ENCODE assay signal across 8 cellular contexts in genomic region chr2:70901235-70902066, GRCh38. TPM values are rescaled to one million over a fixed set of nuclear protein-coding genes. Genes with fewer than 3 reads are reported as not detected.
DNase-seq lines count a peak whose midpoint lies in the region; ATAC-seq and TF ChIP-seq lines count a peak whose summit lies in the region.

No MANE protein-coding gene starts in this region.

- H3K4me3 Mint-ChIP-seq in T-helper 2 cell treated with Interferon-gamma antibody and Interleukin-4, amounts not matched to agents 5 μg/mL and 100 μg/mL, for 36 hours, result peak overlapping the region; percentile 68
- peak overlapping the region; percentile 92 for H3K4me3 Mint-ChIP-seq in neural progenitor cell

- peak overlapping the region; percentile 89 for H3K9ac ChIP-seq in SK-N-MC (ENCODE audit: insufficient read length)
- no peak overlapping the region for H3K9ac ChIP-seq in neural progenitor cell

- TF ChIP-seq CTCF in fibroblast of mammary gland (conservative IDR thresholded peaks at IDR 0.05; ENCODE audit: control insufficient read depth, insufficient read depth, low read depth, low read length), result no peak
- no peak for TF ChIP-seq CTCF in neural progenitor cell (IDR thresholded peaks at IDR 0.05)

- H3K4me3 ChIP-seq in SK-N-MC, result peak overlapping the region; percentile 95
- peak overlapping the region; percentile 58 for H3K4me3 ChIP-seq in fibroblast of mammary gland (ENCODE audit: control insufficient read depth, low read depth, low read length)
- peak overlapping the region; percentile 47 for H3K4me3 ChIP-seq in neural progenitor cell

- no peaks in the 10 kb centered on the region for H3K9me3 ChIP-seq in SK-N-MC (ENCODE audit: low read depth, low read length)
- H3K9me3 ChIP-seq in neural progenitor cell (ENCODE audit: low read depth), result no peaks in the 10 kb centered on the region

- H3F3A ChIP-seq in neural progenitor cell (ENCODE audit: low read depth), result peaks cover 12% of the 10 kb centered on the region

- peaks cover 87% of the 10 kb centered on the region for H4K20me1 ChIP-seq in neural progenitor cell (ENCODE audit: low read depth)

- DNase-seq in T-helper 2 cell treated with Interferon-gamma antibody and Interleukin-4, amounts not matched to agents 5 μg/mL and 100 μg/mL, for 36 hours (ENCODE audit: low spot score), result no peak
- no peak for DNase-seq in T-helper 2 cell
- no peak for DNase-seq in SK-N-MC (ENCODE audit: low read depth, low spot score)
- peak; percentile 39 for DNase-seq in fibroblast of mammary gland (ENCODE audit: low read depth)
- DNase-seq in neural progenitor cell (ENCODE audit: low spot score), result peak; percentile 76
- DNase-seq in NCI-H1048 (lab: John Stamatoyannopoulos, UW), result no peak
- DNase-seq in OCI-M2 (lab: John Stamatoyannopoulos, UW; ENCODE audit: unreplicated experiment), result no peak

- H3K36me3 Mint-ChIP-seq in T-helper 2 cell treated with Interferon-gamma antibody and Interleukin-4, amounts not matched to agents 5 μg/mL and 100 μg/mL, for 36 hours (ENCODE audit: low read depth), result no peaks in the 10 kb centered on the region
- no peaks in the 10 kb centered on the region for H3K36me3 Mint-ChIP-seq in neural progenitor cell

- H3K27me3 Mint-ChIP-seq in T-helper 2 cell treated with Interferon-gamma antibody and Interleukin-4, amounts not matched to agents 5 μg/mL and 100 μg/mL, for 36 hours (ENCODE audit: low read depth), result peaks cover 93% of the 10 kb centered on the region
- peaks cover 84% of the 10 kb centered on the region for H3K27me3 Mint-ChIP-seq in neural progenitor cell (ENCODE audit: insufficient read depth, low read depth)

- H3K4me1 ChIP-seq in neural progenitor cell, result peaks cover 23% of the 10 kb centered on the region

- H3K79me2 ChIP-seq in neural progenitor cell (ENCODE audit: low read depth), result no peaks in the 10 kb centered on the region

- H2AFZ ChIP-seq in neural progenitor cell (replicated peaks), result peak overlapping the region; percentile 65

- H3K36me3 ChIP-seq in SK-N-MC (ENCODE audit: insufficient read depth, low read length) (no peaks in the 10 kb centered on the region), neural progenitor cell (no peaks in the 10 kb centered on the region)

- no peak overlapping the region for H3K27ac Mint-ChIP-seq in T-helper 2 cell treated with Interferon-gamma antibody and Interleukin-4, amounts not matched to agents 5 μg/mL and 100 μg/mL, for 36 hours
- H3K27ac Mint-ChIP-seq in neural progenitor cell, result no peak overlapping the region

- no peak for ATAC-seq in HG03565 (IDR thresholded peaks at IDR 0.05; ENCODE audit: unreplicated experiment)

- peaks cover 100% of the 10 kb centered on the region for H3K27me3 ChIP-seq in neural progenitor cell

- H3K9me3 Mint-ChIP-seq in T-helper 2 cell treated with Interferon-gamma antibody and Interleukin-4, amounts not matched to agents 5 μg/mL and 100 μg/mL, for 36 hours, result no peaks in the 10 kb centered on the region
- no peaks in the 10 kb centered on the region for H3K9me3 Mint-ChIP-seq in neural progenitor cell

- peak overlapping the region; percentile 77 for H3K4me2 ChIP-seq in neural progenitor cell

- H3K27ac ChIP-seq in SK-N-MC (no peak overlapping the region), neural progenitor cell (no peak overlapping the region)

- H3K4me1 Mint-ChIP-seq in T-helper 2 cell treated with Interferon-gamma antibody and Interleukin-4, amounts not matched to agents 5 μg/mL and 100 μg/mL, for 36 hours (ENCODE audit: low read depth), result peaks cover 7% of the 10 kb centered on the region
- peaks cover 20% of the 10 kb centered on the region for H3K4me1 Mint-ChIP-seq in neural progenitor cell

RNA-seq across cellular contexts. Expression of gene VAX2, which starts 1.1 kb away (rescaled TPM):
- total RNA-seq in neural progenitor cell (ENCODE audit: low replicate concordance), result 0.62 and 2.1 TPM in 2 replicates

RNA-seq across cellular contexts. Expression of gene ATP6V1B1, which starts 34.2 kb away (rescaled TPM):
- 0.99 and 1.1 TPM in 2 replicates for total RNA-seq in neural progenitor cell (ENCODE audit: low replicate concordance)

Comparison
In these comparisons a context has a peak if more than half of its experiments do, and no peak if none do; other contexts are left out.
1. DNase-seq: peak in fibroblast of mammary gland (single experiment) and neural progenitor cell (single experiment); none in T-helper 2 cell treated with Interferon-gamma antibody and Interleukin-4, amounts not matched to agents 5 μg/mL and 100 μg/mL, for 36 hours (single experiment), T-helper 2 cell (0 of 5), SK-N-MC (single experiment), NCI-H1048 (single experiment) and OCI-M2 (single experiment).
2. Peak in every context shown above with its lines, with median percentiles within 50 percentile points of each other: H3K4me3 ChIP-seq.